In the genomic region with DNA sequence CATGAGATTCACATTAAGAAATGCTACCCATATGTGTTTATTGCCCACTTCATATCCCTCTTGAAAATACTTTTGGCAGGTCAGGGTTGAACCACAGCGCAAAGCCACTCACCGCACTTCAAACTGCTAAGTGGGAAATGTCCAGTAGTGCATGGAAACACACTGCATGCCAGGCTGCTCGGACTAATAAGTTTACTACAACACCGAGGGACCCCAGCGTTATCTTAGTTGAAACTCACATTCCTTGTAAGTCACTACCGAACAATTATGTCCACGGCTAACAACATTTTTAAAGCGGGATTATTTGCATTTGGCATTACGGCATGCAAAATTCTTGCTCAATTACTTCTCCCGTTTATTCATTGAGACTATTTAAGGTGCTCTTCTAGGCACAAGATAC, we compare ENCODE assay signal across 14 cellular contexts. TPM values are rescaled to one million over a fixed set of nuclear protein-coding genes. Genes with fewer than 3 reads are reported as not detected.
DNase-seq lines count a peak whose midpoint lies in the region; TF ChIP-seq lines count a peak whose summit lies in the region.
"Had no signal": no experiment of that assay in that cellular context is flagged by ENCODE, and none has a peak within 500 bp of the region (broad histone marks: within the 10 kb centered on the region; RNA-seq: fewer than 3 reads in every experiment).

No MANE protein-coding gene starts in this region.

- in situ Hi-C loops in GM23248 (cut with MboI): no loop called here

- H3K9ac ChIP-seq in OCI-LY1 (ENCODE audit: low read length): no peak overlapping the region
- no peak overlapping the region for H3K9ac ChIP-seq in smooth muscle cell (ENCODE audit: low read depth)
- H3K9ac ChIP-seq in GM23248: no peak overlapping the region
- H3K9ac ChIP-seq: SK-N-SH had no signal

- H3K4me1 ChIP-seq in OCI-LY1 (ENCODE audit: insufficient read depth, low read length, severe bottlenecking) (peaks cover 80% of the 10 kb centered on the region), smooth muscle cell (ENCODE audit: low read depth) (peaks cover 38% of the 10 kb centered on the region), uterus (peaks cover 7 to 48% of the 10 kb centered on the region in 2 donors), GM23248 (ENCODE audit: insufficient read depth) (peaks cover 58% of the 10 kb centered on the region)

- H3K4me3 Mint-ChIP-seq in activated naive CD4-positive, alpha-beta T cell treated with anti-CD3 and anti-CD28 coated beads, Interleukin-2, amount 50 U/mL, for 24 hours: peak overlapping the region; percentile 47
- H3K4me3 Mint-ChIP-seq in activated naive CD4-positive, alpha-beta T cell treated with anti-CD3 and anti-CD28 coated beads for 36 hours: no peak overlapping the region

- H3K79me2 ChIP-seq in OCI-LY1 (ENCODE audit: insufficient read depth, low read length) (peaks cover 82% of the 10 kb centered on the region), smooth muscle cell (ENCODE audit: low read depth) (peaks cover 91% of the 10 kb centered on the region), GM23248 (ENCODE audit: insufficient read depth) (peaks cover 91% of the 10 kb centered on the region)

- no peak for TF ChIP-seq POLR2A in uterus (IDR thresholded peaks at IDR 0.05)

- TF ChIP-seq CTCF in OCI-LY1 (IDR thresholded peaks at IDR 0.05; ENCODE audit: low read length) (no peak), smooth muscle cell (IDR thresholded peaks at IDR 0.05; ENCODE audit: borderline replicate concordance, insufficient read depth, poor library complexity, severe bottlenecking) (no peak), uterus (IDR thresholded peaks at IDR 0.05) (no peak)

- peak overlapping the region; percentile 27 for H3K4me3 ChIP-seq in OCI-LY1 (ENCODE audit: low read depth, low read length, poor library complexity, severe bottlenecking)
- no peak overlapping the region for H3K4me3 ChIP-seq in smooth muscle cell
- H3K4me3 ChIP-seq in uterus: no peak overlapping the region
- H3K4me3 ChIP-seq in GM23248: no peak overlapping the region
- H3K4me3 ChIP-seq: colonic mucosa had no signal

- H3K9me3 ChIP-seq in OCI-LY1 (ENCODE audit: low read length) (no peaks in the 10 kb centered on the region), smooth muscle cell (replicated peaks; ENCODE audit: low read depth) (no peaks in the 10 kb centered on the region), uterus (no peaks in the 10 kb centered on the region), GM23248 (ENCODE audit: low read depth) (no peaks in the 10 kb centered on the region)
- H3K9me3 ChIP-seq: colonic mucosa, SK-N-SH had no signal

- no peaks in the 10 kb centered on the region for H3K9me3 Mint-ChIP-seq in activated naive CD4-positive, alpha-beta T cell treated with anti-CD3 and anti-CD28 coated beads, Interleukin-2, amount 50 U/mL, for 24 hours
- H3K9me3 Mint-ChIP-seq in activated naive CD4-positive, alpha-beta T cell treated with anti-CD3 and anti-CD28 coated beads for 36 hours: peaks cover 1% of the 10 kb centered on the region

- CTCF ChIA-PET in activated naive CD4-positive, alpha-beta T cell treated with anti-CD3 and anti-CD28 coated beads for 36 hours (lab: Charles Lee): no interaction called here

- H3F3A ChIP-seq in OCI-LY1 (ENCODE audit: insufficient read depth, low read length): no peaks in the 10 kb centered on the region
- H3F3A ChIP-seq in smooth muscle cell (ENCODE audit: low read depth): peaks cover 3% of the 10 kb centered on the region
- H3F3A ChIP-seq in GM23248 (ENCODE audit: insufficient read depth): peaks cover 54% of the 10 kb centered on the region

- H2AFZ ChIP-seq in OCI-LY1 (ENCODE audit: low read length) (no peak overlapping the region), smooth muscle cell (ENCODE audit: low read depth) (no peak overlapping the region), GM23248 (no peak overlapping the region)

- peaks cover 78% of the 10 kb centered on the region for H3K4me1 Mint-ChIP-seq in activated naive CD4-positive, alpha-beta T cell treated with anti-CD3 and anti-CD28 coated beads, Interleukin-2, amount 50 U/mL, for 24 hours
- H3K4me1 Mint-ChIP-seq in activated naive CD4-positive, alpha-beta T cell treated with anti-CD3 and anti-CD28 coated beads for 36 hours (ENCODE audit: low read depth): peaks cover 77% of the 10 kb centered on the region

- no peak overlapping the region for H3K27ac Mint-ChIP-seq in activated naive CD4-positive, alpha-beta T cell treated with anti-CD3 and anti-CD28 coated beads, Interleukin-2, amount 50 U/mL, for 24 hours
- no peak overlapping the region for H3K27ac Mint-ChIP-seq in activated naive CD4-positive, alpha-beta T cell treated with anti-CD3 and anti-CD28 coated beads for 36 hours

- whole genome bisulfite sequencing in smooth muscle cell (ENCODE audit: low lambda C conversion rate): 51% methylated on average over 10 of the region's 10 CpGs
- WGBS in GM23248 (ENCODE audit: low coverage in 1 of 2, low lambda C conversion rate in 2 of 2, missing lambda C conversion rate in 2 of 2), 2 experiments: 72 to 75% methylated on average over 10 of the region's 10 CpGs

- H4K20me1 ChIP-seq in OCI-LY1 (ENCODE audit: insufficient read depth, low read length) (no peaks in the 10 kb centered on the region), smooth muscle cell (ENCODE audit: low read depth) (peaks cover 87% of the 10 kb centered on the region), GM23248 (ENCODE audit: insufficient read depth) (peaks cover 54% of the 10 kb centered on the region)

- DNase-seq in activated naive CD4-positive, alpha-beta T cell treated with anti-CD3 and anti-CD28 coated beads for 36 hours: no peak
- peak; percentile 32 for DNase-seq in glomerular visceral epithelial cell (ENCODE audit: extremely low spot score)
- no peak for DNase-seq in smooth muscle cell (lab: John Stamatoyannopoulos, UW; ENCODE audit: unreplicated experiment)
- DNase-seq in uterus: no peak
- no peak for DNase-seq in SW 1271 (lab: John Stamatoyannopoulos, UW)
- DNase-seq in GM23248: no peak
- DNase-seq: activated CD4-positive, alpha-beta T cell treated with anti-CD3 and anti-CD28 coated beads for 4 hours; colonic mucosa; foreskin keratinocyte; MV-4-11; NCI-H69; SK-N-SH had no signal

- H3K36me3 ChIP-seq in OCI-LY1 (ENCODE audit: insufficient read depth, low read length) (no peaks in the 10 kb centered on the region), smooth muscle cell (ENCODE audit: low read depth) (no peaks in the 10 kb centered on the region), uterus (no peaks in the 10 kb centered on the region), GM23248 (ENCODE audit: low read depth) (no peaks in the 10 kb centered on the region)
- H3K36me3 ChIP-seq: colonic mucosa had no signal

- H3K9me2 ChIP-seq in OCI-LY1 (ENCODE audit: low read depth, low read length): no peaks in the 10 kb centered on the region
- no peaks in the 10 kb centered on the region for H3K9me2 ChIP-seq in GM23248 (ENCODE audit: insufficient read depth)
- H3K9me2 ChIP-seq: SK-N-SH had no signal

- peak overlapping the region; percentile 29 for H3K27ac ChIP-seq in OCI-LY1 (ENCODE audit: low read depth, low read length, poor library complexity, severe bottlenecking)
- peak overlapping the region; percentile 98 for H3K27ac ChIP-seq in smooth muscle cell (ENCODE audit: low read depth)
- no peak overlapping the region for H3K27ac ChIP-seq in uterus
- H3K27ac ChIP-seq in GM23248: no peak overlapping the region
- H3K27ac ChIP-seq: colonic mucosa, foreskin keratinocyte had no signal

- H3K36me3 Mint-ChIP-seq in activated naive CD4-positive, alpha-beta T cell treated with anti-CD3 and anti-CD28 coated beads, Interleukin-2, amount 50 U/mL, for 24 hours: peaks cover 7% of the 10 kb centered on the region
- H3K36me3 Mint-ChIP-seq in activated naive CD4-positive, alpha-beta T cell treated with anti-CD3 and anti-CD28 coated beads for 36 hours (ENCODE audit: low read depth): peaks cover 19% of the 10 kb centered on the region

- H3K27me3 ChIP-seq in OCI-LY1 (ENCODE audit: insufficient read depth, low read length): no peaks in the 10 kb centered on the region
- no peaks in the 10 kb centered on the region for H3K27me3 ChIP-seq in smooth muscle cell (ENCODE audit: low read depth)
- no peaks in the 10 kb centered on the region for H3K27me3 ChIP-seq in uterus
- H3K27me3 ChIP-seq in GM23248 (replicated peaks; ENCODE audit: insufficient read depth): no peaks in the 10 kb centered on the region
- H3K27me3 ChIP-seq: colonic mucosa, foreskin keratinocyte had no signal

- peak overlapping the region; percentile 54; the same call in 1 of the 2 replicates for H3K4me2 ChIP-seq in OCI-LY1 (ENCODE audit: low read length)
- peak overlapping the region; percentile 96 for H3K4me2 ChIP-seq in smooth muscle cell
- H3K4me2 ChIP-seq in GM23248 (ENCODE audit: unreplicated experiment): no peak overlapping the region

- intact Hi-C loops in activated naive CD4-positive, alpha-beta T cell treated with anti-CD3 and anti-CD28 coated beads for 36 hours (cut with micrococcal nuclease): no loop called here
- intact Hi-C loops in uterus (cut with DNase I; ENCODE audit: low total_unique reads): loop anchor here (10.0 kb wide), 1 partner anchor 64 kb away; no protein-coding TSS in a partner anchor

- H3K27me3 Mint-ChIP-seq in activated naive CD4-positive, alpha-beta T cell treated with anti-CD3 and anti-CD28 coated beads, Interleukin-2, amount 50 U/mL, for 24 hours: no peaks in the 10 kb centered on the region
- H3K27me3 Mint-ChIP-seq in activated naive CD4-positive, alpha-beta T cell treated with anti-CD3 and anti-CD28 coated beads for 36 hours (ENCODE audit: low read depth): no peaks in the 10 kb centered on the region

RNA-seq across cellular contexts. Expression of gene BRD4, which starts 4.0 kb away (rescaled TPM):
- total RNA-seq in activated naive CD4-positive, alpha-beta T cell treated with anti-CD3 and anti-CD28 coated beads for 36 hours: 100 to 1,000 TPM; 109 to 111 TPM
- 16.1 and 24.1 TPM in 2 replicates for total RNA-seq in smooth muscle cell
- polyA plus RNA-seq in smooth muscle cell: 102 and 105 TPM in 2 replicates
- 100 to 1,000 TPM in 1 of 4 donors, 10 to 100 TPM in 2, 1 to 10 TPM in 1; 5.6 to 156 (median 16.6) TPM for total RNA-seq in uterus
- 9.0 and 20.2 TPM in 2 replicates for total RNA-seq in GM23248 (2014; rRNA removed; shearing (Covaris generic))
- polyA plus RNA-seq in GM23248 (2016; fragmentation: Nextera tagmentation; extraction: Ambion mirVana): 17.5 and 18.6 TPM in 2 replicates

RNA-seq across cellular contexts. Expression of gene AKAP8, which starts 51.3 kb away (rescaled TPM):
- 10 to 100 TPM; 27.1 to 30.3 TPM for total RNA-seq in activated naive CD4-positive, alpha-beta T cell treated with anti-CD3 and anti-CD28 coated beads for 36 hours
- 12.0 and 24.2 TPM in 2 replicates for total RNA-seq in smooth muscle cell
- 19.1 and 27.3 TPM in 2 replicates for polyA plus RNA-seq in smooth muscle cell
- 10 to 100 TPM; 17.1 to 55.6 (median 39.2) TPM for total RNA-seq in uterus
- total RNA-seq in GM23248 (2014; rRNA removed; shearing (Covaris generic)): 13.4 and 19.7 TPM in 2 replicates
- 14.6 and 14.8 TPM in 2 replicates for polyA plus RNA-seq in GM23248 (2016; fragmentation: Nextera tagmentation; extraction: Ambion mirVana)

Comparison
In these comparisons a context has a peak if more than half of its experiments do, and no peak if none do; other contexts are left out.
1. H3K27ac ChIP-seq: peak in OCI-LY1 (single experiment) and smooth muscle cell (single experiment); none in uterus (0 of 2) and GM23248 (single experiment).